In genomic region chr17:30597776-30598288, GRCh38 we compare ENCODE assay signal across 23 cellular contexts.
A peak's percentile ranks its signal among the peaks of the same experiment; 100 is the strongest.
DNase-seq lines count a peak whose midpoint lies in the region; ATAC-seq, FAIRE-seq and TF ChIP-seq lines count a peak whose summit lies in the region.
"Had no signal": no experiment of that assay in that cellular context is flagged by ENCODE, and none has a peak within 500 bp of the region (broad histone marks: within the 10 kb centered on the region; RNA-seq: fewer than 3 reads in every experiment).

No MANE protein-coding gene starts in this region.

- TF ChIP-seq EP300 in HepG2 (IDR thresholded peaks at IDR 0.05; ENCODE audit: low read depth in 2 of 2, low read length in 2 of 2) (no peak), HepG2 (CRISPR knock-in tag; IDR thresholded peaks at IDR 0.05; ENCODE audit: borderline replicate concordance) (no peak), stomach (IDR thresholded peaks at IDR 0.05) (no peak)

- H3K36me3 ChIP-seq in HepG2 (replicated peaks in 1 of 2; ENCODE audit: control insufficient read depth in 1 of 2, insufficient read depth in 2 of 2, low read length in 2 of 2) (no peaks in the 10 kb centered on the region), right lobe of liver (no peaks in the 10 kb centered on the region), SJSA1 (no peaks in the 10 kb centered on the region; the same call in 1 of the 2 replicates), stomach (no peaks in the 10 kb centered on the region), H7 (replicated peaks; ENCODE audit: control insufficient read depth, insufficient read depth, low read length) (no peaks in the 10 kb centered on the region)

- BruUV-seq in HepG2 (replicated peaks; lab: Mats Ljungman, UMichigan): no TSS peak

- intact Hi-C loops in HepG2 (cut with micrococcal nuclease; ENCODE audit: unreplicated experiment) (no loop called here), right lobe of liver (cut with DNase I) (no loop called here), stomach (cut with DNase I; ENCODE audit: low total_unique reads) (no loop called here)

- POLR2A ChIA-PET in HepG2 (lab: Yijun Ruan, JAX) (no interaction called here), GM10248 (lab: Yijun Ruan, JAX) (no interaction called here)

- DNase-seq in HepG2 (ENCODE audit: low spot score) (peak; percentile 21), right lobe of liver (no peak), SJSA1 (ENCODE audit: low read depth in 1 of 2, low spot score in 2 of 2) (peak in 1 of 2 experiments; percentile 65), iris pigment epithelial cell (ENCODE audit: low read depth) (peak; percentile 56), urothelium cell line (ENCODE audit: low spot score) (no peak), GM10248 (ENCODE audit: extremely low spot score) (no peak), stomach (no peak), H7 (no peak)
- DNase-seq: AML-193; C1 segment of cervical spinal cord; CD8-positive, alpha-beta T cell; DND-41; GDM1; KG1; NCI-H1694; NCI-H2081; NCI-H2171; NCI-H524 treated with DMSO at 0.1 percent for 48 hours; NCI-H82 had no signal

- H3K27me3 ChIP-seq in HepG2 (ENCODE audit: control insufficient read depth in 1 of 2, insufficient read depth in 2 of 2, low read length in 2 of 2): no peaks in the 10 kb centered on the region; a peak in 1 of 5 replicates
- H3K27me3 ChIP-seq in right lobe of liver: no peaks in the 10 kb centered on the region
- no peaks in the 10 kb centered on the region for H3K27me3 ChIP-seq in SJSA1 (replicated peaks)
- no peaks in the 10 kb centered on the region for H3K27me3 ChIP-seq in stomach
- H3K27me3 ChIP-seq in H7 (ENCODE audit: control insufficient read depth, insufficient read depth, low read length): no peaks in the 10 kb centered on the region

- CTCF ChIA-PET in HepG2 (lab: Yijun Ruan, JAX; ENCODE audit: low intra/inter-chr PET ratio, low total read pairs) (no interaction called here), GM10248 (lab: Yijun Ruan, JAX) (no interaction called here)

- 21% methylated on average over 4 of the region's 4 CpGs for WGBS in HepG2 (ENCODE audit: low lambda C conversion rate)
- WGBS in right lobe of liver (ENCODE audit: insufficient coverage, low coverage, low lambda C conversion rate, missing lambda C conversion rate): 71% methylated on average over 4 of the region's 4 CpGs
- WGBS in stomach, 5 donors: 71 to 79% (median 76%) methylated on average over 4 of the region's 4 CpGs

- no peaks in the 10 kb centered on the region for H4K20me1 ChIP-seq in HepG2 (ENCODE audit: insufficient read depth, low read length)

- TF ChIP-seq RAD21 in HepG2 (CRISPR knock-in tag; IDR thresholded peaks at IDR 0.05): no peak

- H3K27ac ChIP-seq in HepG2 (ENCODE audit: extremely low read length, insufficient read depth, low read length) (peak overlapping the region; percentile 49), right lobe of liver (no peak overlapping the region), SJSA1 (peak overlapping the region; percentile 39), stomach (no peak overlapping the region)
- H3K27ac ChIP-seq: 22Rv1, HL-60 had no signal

- no peak for ATAC-seq in HepG2
- no peak for ATAC-seq in right lobe of liver
- ATAC-seq: CD8-positive, alpha-beta T cell; Panc1 had no signal

- peaks cover 21% of the 10 kb centered on the region for H3K79me2 ChIP-seq in HepG2 (ENCODE audit: insufficient read depth, low read length)

- H3K9ac ChIP-seq in HepG2 (ENCODE audit: insufficient read depth, low read depth, low read length): no peak overlapping the region

- no peak overlapping the region for H3K4me3 ChIP-seq in HepG2 (replicated peaks in 1 of 3; ENCODE audit: insufficient read depth in 1 of 3, low read depth in 2 of 3, low read length in 3 of 3)
- H3K4me3 ChIP-seq in right lobe of liver: no peak overlapping the region
- no peak overlapping the region for H3K4me3 ChIP-seq in SJSA1
- no peak overlapping the region for H3K4me3 ChIP-seq in stomach
- H3K4me3 ChIP-seq in H7 (ENCODE audit: insufficient read depth, low read depth, low read length): no peak overlapping the region

- FAIRE-seq in HepG2 (lab: Jason Lieb, UNC) (no peak), urothelium cell line (lab: Jason Lieb, UNC) (no peak)
- FAIRE-seq: H1 had no signal

- peaks cover 48% of the 10 kb centered on the region for H3K4me1 ChIP-seq in HepG2 (ENCODE audit: insufficient read depth, low read length)
- peaks cover 0 to 5% (median 0%) of the 10 kb centered on the region in 4 donors for H3K4me1 ChIP-seq in right lobe of liver
- peaks cover 22% of the 10 kb centered on the region for H3K4me1 ChIP-seq in SJSA1 (replicated peaks)
- H3K4me1 ChIP-seq in stomach: peaks cover 7 to 24% (median 11%) of the 10 kb centered on the region in 4 donors

- H3K4me2 ChIP-seq in HepG2 (ENCODE audit: low read depth, low read length): peak overlapping the region; percentile 43

- TF ChIP-seq POLR2A in HepG2 (IDR thresholded peaks at IDR 0.05; ENCODE audit: insufficient read depth in 1 of 2, low read depth in 2 of 2, low read length in 2 of 2) (no peak), right lobe of liver (IDR thresholded peaks at IDR 0.05) (no peak), stomach (IDR thresholded peaks at IDR 0.05) (no peak)

- in situ Hi-C loops in HepG2 (cut with HindIII; ENCODE audit: extremely low pct_ligation_motif_present, low pct_unique_long_range_greater_than_20kb): no loop called here

- H3K9me3 ChIP-seq in HepG2 (ENCODE audit: low read length): no peaks in the 10 kb centered on the region
- H3K9me3 ChIP-seq in right lobe of liver: no peaks in the 10 kb centered on the region
- no peaks in the 10 kb centered on the region for H3K9me3 ChIP-seq in SJSA1 (replicated peaks)
- H3K9me3 ChIP-seq in stomach: no peaks in the 10 kb centered on the region

- TF ChIP-seq CTCF in HepG2 (CRISPR knock-in tag; IDR thresholded peaks at IDR 0.05) (no peak), right lobe of liver (IDR thresholded peaks at IDR 0.05) (no peak), GM10248 (IDR thresholded peaks at IDR 0.05; ENCODE audit: control extremely low read depth, extremely low read depth, low read depth, missing control alignments) (no peak), stomach (IDR thresholded peaks at IDR 0.05) (no peak)

- H2AFZ ChIP-seq in HepG2 (ENCODE audit: low read length): no peak overlapping the region

TF ChIP-seq in HepG2, 621 proteins besides CTCF, POLR2A, EP300 and RAD21 (continues in another document):
- TF ChIP-seq GMEB1 (CRISPR knock-in tag; IDR thresholded peaks at IDR 0.05; ENCODE audit: borderline replicate concordance): no peak
- no peak for TF ChIP-seq DR1 (CRISPR knock-in tag; IDR thresholded peaks at IDR 0.05)
- peak; percentile 64 for TF ChIP-seq ZMYM4 (CRISPR knock-in tag; IDR thresholded peaks at IDR 0.05)
- TF ChIP-seq NR2F1 (CRISPR knock-in tag; IDR thresholded peaks at IDR 0.05): peak in 1 of 2 experiments; percentile 11; a peak in 1 of 4 replicates
- peak; percentile 65 for TF ChIP-seq FOSL2 (CRISPR knock-in tag; IDR thresholded peaks at IDR 0.05)
- TF ChIP-seq FIP1L1 (IDR thresholded peaks at IDR 0.05; ENCODE audit: borderline replicate concordance, insufficient read depth, low read depth, low read length): no peak
- TF ChIP-seq ZNF143 (CRISPR knock-in tag; IDR thresholded peaks at IDR 0.05): no peak
- TF ChIP-seq TCF7L2 (IDR thresholded peaks at IDR 0.05; ENCODE audit: low read depth, low read length): no peak
- TF ChIP-seq TGIF2 (CRISPR knock-in tag; IDR thresholded peaks at IDR 0.05): no peak
- 0 out of 2 replicates have a peak, but pooled peaks have one; percentile 20 for TF ChIP-seq ZNF770 (CRISPR knock-in tag; IDR thresholded peaks at IDR 0.05)
- no peak for TF ChIP-seq ESRRA (CRISPR knock-in tag; IDR thresholded peaks at IDR 0.05; ENCODE audit: low read depth)
- TF ChIP-seq NR2F6 (IDR thresholded peaks at IDR 0.05): peak; percentile 67
- TF ChIP-seq NR2F6 (CRISPR knock-in tag; IDR thresholded peaks at IDR 0.05): peak; percentile 82
- no peak for TF ChIP-seq RFX1 (IDR thresholded peaks at IDR 0.05)
- TF ChIP-seq HOXA3 (CRISPR knock-in tag; IDR thresholded peaks at IDR 0.05): peak; percentile 56; the same call in 1 of the 2 replicates

Comparison
In these comparisons a context has a peak if more than half of its experiments do, and no peak if none do; other contexts are left out.
1. DNase-seq: peak in HepG2 (single experiment) and iris pigment epithelial cell (single experiment); none in right lobe of liver (0 of 3), urothelium cell line (single experiment), GM10248 (single experiment), stomach (single experiment) and H7 (single experiment).
2. H3K27ac ChIP-seq: peak in HepG2 (single experiment) and SJSA1 (single experiment); none in right lobe of liver (0 of 3) and stomach (0 of 5).